In genomic region chr7:23593706-23594105, GRCh38 we compare ENCODE assay signal across 24 cellular contexts. TPM values are rescaled to one million over a fixed set of nuclear protein-coding genes. Genes with fewer than 3 reads are reported as not detected.
DNase-seq lines count a peak whose midpoint lies in the region; ATAC-seq, FAIRE-seq and TF ChIP-seq lines count a peak whose summit lies in the region.
"Had no signal": no experiment of that assay in that cellular context is flagged by ENCODE, and none has a peak within 500 bp of the region (broad histone marks: within the 10 kb centered on the region; RNA-seq: fewer than 3 reads in every experiment).

No MANE protein-coding gene starts in this region.

- no peaks in the 10 kb centered on the region for H3K36me3 Mint-ChIP-seq in activated naive CD4-positive, alpha-beta T cell treated with anti-CD3 and anti-CD28 coated beads for 36 hours (ENCODE audit: low read depth)
- H3K36me3 Mint-ChIP-seq: mesothelial cell of epicardium had no signal

- peak; percentile 30 for FAIRE-seq in GM12892 (lab: Jason Lieb, UNC)
- FAIRE-seq: colon, RCC 7860 had no signal

- H3K27me3 Mint-ChIP-seq in activated naive CD4-positive, alpha-beta T cell treated with anti-CD3 and anti-CD28 coated beads for 36 hours (ENCODE audit: low read depth): no peaks in the 10 kb centered on the region

- DNase-seq in activated naive CD4-positive, alpha-beta T cell treated with anti-CD3 and anti-CD28 coated beads for 36 hours: peak; percentile 41
- DNase-seq in activated naive CD4-positive, alpha-beta T cell (lab: John Stamatoyannopoulos, UW): no peak
- DNase-seq in GM12892 (ENCODE audit: insufficient read length) (no peak), RPMI7951 (ENCODE audit: low read depth) (peak; percentile 7), hepatic stellate cell (ENCODE audit: low spot score) (no peak)
- no peak for DNase-seq in stimulated activated naive CD8-positive, alpha-beta T cell treated with anti-CD3 and anti-CD28 coated beads, Interleukin-15, Interleukin-2, amounts not matched to agents 100 U/mL and 50 U/mL, for 24 hours
- DNase-seq: activated CD8-positive, alpha-beta memory T cell treated with anti-CD3 and anti-CD28 coated beads, Interleukin-2, amount 50 U/mL, for 48 hours; brain microvascular endothelial cell; CD4-positive, alpha-beta memory T cell; DMS79; endodermal cell; H9; left lung; NCI-H187; NCI-H345; nephron progenitor cell; stimulated activated CD4-positive, alpha-beta T cell treated with anti-CD3 and anti-CD28 coated beads, Interleukin-2, amount 100 ng/mL, for 24 hours; T1000 had no signal

- no peak overlapping the region for H3K27ac Mint-ChIP-seq in activated naive CD4-positive, alpha-beta T cell treated with anti-CD3 and anti-CD28 coated beads for 36 hours
- H3K27ac Mint-ChIP-seq: endodermal cell, mesothelial cell of epicardium, nephron progenitor cell had no signal

- no peak overlapping the region for H3K4me3 Mint-ChIP-seq in activated naive CD4-positive, alpha-beta T cell treated with anti-CD3 and anti-CD28 coated beads for 36 hours
- H3K4me3 Mint-ChIP-seq: CD4-positive, alpha-beta memory T cell; endodermal cell; H9; mesothelial cell of epicardium; nephron progenitor cell had no signal

- intact Hi-C loops in activated naive CD4-positive, alpha-beta T cell treated with anti-CD3 and anti-CD28 coated beads for 36 hours (cut with micrococcal nuclease): loop anchor here (2.0 to 10.0 kb wide), 8 partner anchors 321 to 1649 kb away; partner anchors contain the start of genes CDCA7L, CYCS, KLHL7 and OSBPL3

- CTCF ChIA-PET in activated naive CD4-positive, alpha-beta T cell treated with anti-CD3 and anti-CD28 coated beads for 36 hours (lab: Charles Lee): no interaction called here

- TF ChIP-seq POLR2A in GM12892 (IDR thresholded peaks at IDR 0.05; ENCODE audit: low read depth, low read length): no peak

- peaks cover 45% of the 10 kb centered on the region for H3K4me1 Mint-ChIP-seq in activated naive CD4-positive, alpha-beta T cell treated with anti-CD3 and anti-CD28 coated beads for 36 hours (ENCODE audit: low read depth)

- H3K9me3 Mint-ChIP-seq in activated naive CD4-positive, alpha-beta T cell treated with anti-CD3 and anti-CD28 coated beads for 36 hours: no peaks in the 10 kb centered on the region
- H3K9me3 Mint-ChIP-seq: CD4-positive, alpha-beta memory T cell; mesothelial cell of epicardium had no signal

- peak; percentile 34 for ATAC-seq in stimulated activated naive CD8-positive, alpha-beta T cell treated with anti-CD3 and anti-CD28 coated beads, Interleukin-15, Interleukin-2, amounts not matched to agents 100 U/mL and 50 U/mL, for 24 hours
- ATAC-seq in HG03196 (IDR thresholded peaks at IDR 0.05; ENCODE audit: unreplicated experiment): no peak
- ATAC-seq: activated CD4-positive, CD25-positive, alpha-beta regulatory T cell treated with anti-CD3 and anti-CD28 coated beads, Interleukin-2, amount 50 U/mL, for 24 hours; left lung; SK-N-SH treated with all-trans-retinoic acid at 6 μM for 48 hours had no signal

RNA-seq across cellular contexts. Expression of gene CCDC126, which starts 3.5 kb away (rescaled TPM):
- total RNA-seq in activated naive CD4-positive, alpha-beta T cell treated with anti-CD3 and anti-CD28 coated beads for 36 hours: 1 to 10 TPM; 5.3 to 5.7 TPM
- polyA plus RNA-seq in GM12892 (2012; ENCODE audit: missing spikeins): 14.8 TPM
- total RNA-seq in RPMI7951 (2014; rRNA removed; shearing (Covaris generic)): 14.4 and 27.6 TPM in 2 replicates

Comparison
In these comparisons a context has a peak if more than half of its experiments do, and no peak if none do; other contexts are left out.
1. DNase-seq: peak in activated naive CD4-positive, alpha-beta T cell treated with anti-CD3 and anti-CD28 coated beads for 36 hours (single experiment) and RPMI7951 (single experiment); none in activated naive CD4-positive, alpha-beta T cell (0 of 4), GM12892 (single experiment), stimulated activated naive CD8-positive, alpha-beta T cell treated with anti-CD3 and anti-CD28 coated beads, Interleukin-15, Interleukin-2, amounts not matched to agents 100 U/mL and 50 U/mL, for 24 hours (single experiment) and hepatic stellate cell (single experiment).